19 cellular contexts compared by ENCODE assay signal in genomic region chr13:40047322-40047771, GRCh38.
A peak's percentile ranks its signal among the peaks of the same experiment; 100 is the strongest.
DNase-seq lines count a peak whose midpoint lies in the region; ATAC-seq lines count a peak whose summit lies in the region.
"Had no signal": no experiment of that assay in that cellular context is flagged by ENCODE, and none has a peak within 500 bp of the region (broad histone marks: within the 10 kb centered on the region; RNA-seq: fewer than 3 reads in every experiment).

No MANE protein-coding gene starts in this region.

- no peaks in the 10 kb centered on the region for H3K36me3 Mint-ChIP-seq in immature natural killer cell
- H3K36me3 Mint-ChIP-seq: activated naive CD4-positive, alpha-beta T cell treated with anti-CD3 and anti-CD28 coated beads, Interleukin-2, amount 10 ng/mL, durations not matched to agents 7 days and 5 days; natural killer cell had no signal

- H3K27me3 Mint-ChIP-seq in immature natural killer cell (ENCODE audit: low read depth in 3 of 3): peaks cover 0 to 14% (median 3%) of the 10 kb centered on the region in 3 donors

- peaks cover 0 to 3% (median 0%) of the 10 kb centered on the region in 6 donors for H3K9me3 Mint-ChIP-seq in immature natural killer cell
- H3K9me3 Mint-ChIP-seq: activated CD8-positive, alpha-beta T cell treated with anti-CD3 and anti-CD28 coated beads for 36 hours; activated naive CD4-positive, alpha-beta T cell treated with anti-CD3 and anti-CD28 coated beads, Interleukin-2, amount 10 ng/mL, durations not matched to agents 7 days and 5 days; natural killer cell had no signal

- DNase-seq in NCI-H128 (lab: John Stamatoyannopoulos, UW; ENCODE audit: unreplicated experiment) (no peak), NCI-H526 treated with DMSO at 0.1 percent for 48 hours (lab: John Stamatoyannopoulos, UW) (no peak), immature natural killer cell (no peak)
- DNase-seq: activated CD8-positive, alpha-beta T cell treated with anti-CD3 and anti-CD28 coated beads for 36 hours; activated naive CD4-positive, alpha-beta T cell treated with anti-CD3 and anti-CD28 coated beads, Interleukin-2, amount 10 ng/mL, durations not matched to agents 7 days and 5 days; GM23248; heart left ventricle; left lung; natural killer cell; NCI-H1092 treated with DMSO at 0.1 percent for 48 hours; right lobe of liver; RPMI8226; stomach; T-helper 9 cell had no signal

- H3K4me3 Mint-ChIP-seq in immature natural killer cell: no peak overlapping the region
- H3K4me3 Mint-ChIP-seq: activated CD8-positive, alpha-beta T cell treated with anti-CD3 and anti-CD28 coated beads for 36 hours; activated naive CD4-positive, alpha-beta T cell treated with anti-CD3 and anti-CD28 coated beads, Interleukin-2, amount 10 ng/mL, durations not matched to agents 7 days and 5 days; natural killer cell had no signal

- peak; percentile 93 for ATAC-seq in GM18511 (IDR thresholded peaks at IDR 0.05; ENCODE audit: unreplicated experiment)
- peak; percentile 89 for ATAC-seq in GM19467 (IDR thresholded peaks at IDR 0.05; ENCODE audit: unreplicated experiment)
- ATAC-seq in HG02852 (IDR thresholded peaks at IDR 0.05; ENCODE audit: unreplicated experiment): peak; percentile 85
- ATAC-seq in HG03460 (IDR thresholded peaks at IDR 0.05; ENCODE audit: unreplicated experiment): peak; percentile 76
- ATAC-seq in HG02840 (IDR thresholded peaks at IDR 0.05; ENCODE audit: low FRiP score, unreplicated experiment): no peak
- ATAC-seq: activated CD8-positive, alpha-beta T cell treated with anti-CD3 and anti-CD28 coated beads for 36 hours; heart left ventricle; left lung; natural killer cell; right lobe of liver had no signal

- H3K27ac Mint-ChIP-seq in immature natural killer cell: peak overlapping the region in 1 of 6 donors; percentile 33
- H3K27ac Mint-ChIP-seq: activated CD8-positive, alpha-beta T cell treated with anti-CD3 and anti-CD28 coated beads for 36 hours; activated naive CD4-positive, alpha-beta T cell treated with anti-CD3 and anti-CD28 coated beads, Interleukin-2, amount 10 ng/mL, durations not matched to agents 7 days and 5 days; natural killer cell had no signal

- no peaks in the 10 kb centered on the region for H3K4me1 Mint-ChIP-seq in immature natural killer cell
- H3K4me1 Mint-ChIP-seq: activated naive CD4-positive, alpha-beta T cell treated with anti-CD3 and anti-CD28 coated beads, Interleukin-2, amount 10 ng/mL, durations not matched to agents 7 days and 5 days; natural killer cell had no signal
